8 cellular contexts compared by ENCODE assay signal in the genomic region with DNA sequence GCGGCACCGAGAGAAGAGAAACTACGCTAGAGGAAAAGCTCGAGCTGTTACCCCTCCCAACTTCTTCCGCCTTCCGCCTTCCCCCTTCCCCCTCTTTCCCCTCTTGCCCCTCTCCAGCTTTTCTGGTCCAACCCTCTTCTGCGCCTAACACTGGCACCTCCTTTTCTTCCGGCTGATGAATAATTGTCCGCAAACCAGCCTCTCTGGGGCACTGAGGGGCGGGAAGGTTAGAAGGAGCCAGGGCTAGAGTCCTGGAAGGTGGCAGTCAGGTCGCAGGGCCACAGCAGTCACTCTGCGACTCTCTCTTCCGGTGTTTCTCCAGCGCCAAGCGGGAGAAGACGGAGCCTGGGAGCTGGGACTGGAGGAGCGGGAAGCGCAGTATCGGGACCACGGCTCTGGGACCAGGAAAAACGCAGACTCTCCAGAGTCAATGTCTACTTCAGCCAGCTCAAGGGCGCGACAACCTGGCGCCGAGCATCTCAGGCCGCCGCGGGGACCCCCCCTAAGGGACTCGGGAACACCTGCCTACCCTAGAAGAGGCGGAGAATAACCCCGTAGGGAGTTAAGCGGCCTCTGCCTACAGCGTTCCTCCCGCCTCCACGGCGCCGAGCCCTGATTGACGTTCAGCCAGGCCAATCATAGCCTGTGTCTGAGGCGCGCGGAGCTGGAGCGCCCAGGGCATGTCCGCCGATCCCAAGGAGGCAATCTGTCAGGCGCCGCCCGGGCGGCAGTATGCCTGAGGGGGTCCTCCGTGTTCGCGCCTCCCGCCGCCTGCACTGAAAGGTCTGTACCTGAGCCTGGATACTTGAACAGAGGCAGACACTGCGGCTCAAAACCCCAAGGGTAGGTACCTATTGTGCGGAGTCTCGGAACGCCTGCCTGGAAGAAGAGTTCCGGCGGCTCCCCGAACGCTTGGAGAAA. TPM values are rescaled to one million over a fixed set of nuclear protein-coding genes. Genes with fewer than 3 reads are reported as not detected.
DNase-seq lines count a peak whose midpoint lies in the region; ATAC-seq and TF ChIP-seq lines count a peak whose summit lies in the region.

No MANE protein-coding gene starts in this region.

- CTCF ChIA-PET in BJ (lab: Yijun Ruan, JAX) = interaction anchor here (0.7 to 6.2 kb wide), 13 partner anchors 8 to 355 kb away, joined by 3 to 46 read pairs (median 6); partner anchors contain the start of genes HLA-DMA and TAP2

- no peaks in the 10 kb centered on the region for H3K27me3 ChIP-seq in BJ (ENCODE audit: control insufficient read depth, insufficient read depth, low read length)

- ATAC-seq in HG03457 (IDR thresholded peaks at IDR 0.05; ENCODE audit: unreplicated experiment) (peak; percentile 82), left lobe of liver (peak; percentile 99)

- TF ChIP-seq CTCF in BJ (IDR thresholded peaks at IDR 0.05; ENCODE audit: insufficient read depth, low read depth, low read length) (no peak), coronary artery (IDR thresholded peaks at IDR 0.05) (no peak)

- POLR2A ChIA-PET in BJ (lab: Charles Lee) = interaction anchor here (1.0 to 1.9 kb wide), 2 partner anchors 77 to 90 kb away, joined by 3 to 21 read pairs; no protein-coding TSS in a partner anchor

- no peaks in the 10 kb centered on the region for H3K36me3 ChIP-seq in BJ (ENCODE audit: control insufficient read depth, insufficient read depth, low read length)

- peak overlapping the region; percentile 82 for H3K4me3 ChIP-seq in BJ (ENCODE audit: low read depth, low read length)
- peak overlapping the region; percentile 79 for H3K4me3 ChIP-seq in coronary artery

- DNase-seq in BJ (ENCODE audit: low read depth) = peak; percentile 61
- DNase-seq in GM19240 (ENCODE audit: insufficient read length, low spot score) = peak; percentile 75
- peak; percentile 93 to 98 for DNase-seq in NCI-H524 (lab: John Stamatoyannopoulos, UW)
- DNase-seq in activated CD4-positive, alpha-beta T cell treated with anti-CD3 and anti-CD28 coated beads for 48 hours = peak; percentile 96
- peak; percentile 94 for DNase-seq in coronary artery (ENCODE audit: low spot score)
- DNase-seq in left lobe of liver (ENCODE audit: low spot score) = peak; percentile 98
- peak; percentile 96 to 97 for DNase-seq in stimulated activated CD4-positive, alpha-beta T cell treated with anti-CD3 and anti-CD28 coated beads, Interleukin-2, amount 100 ng/mL, for 24 hours

- H3K27ac ChIP-seq in coronary artery = peak overlapping the region; percentile 86 to 90

RNA-seq across cellular contexts. Expression of gene PSMB9, which starts 40.4 kb away (rescaled TPM):
- polyA plus RNA-seq in BJ (2011; rRNA removed) = 37.9 and 44.7 TPM in 2 replicates
- polyA minus RNA-seq in BJ (2011; rRNA and poly(A)+ RNA removed) = 12.2 and 18.1 TPM in 2 replicates
- total RNA-seq in left lobe of liver = 13.9 TPM

RNA-seq across cellular contexts. Expression of gene TAP1, which starts 40.8 kb away (rescaled TPM):
- 58.4 and 80.4 TPM in 2 replicates for polyA plus RNA-seq in BJ (2011; rRNA removed)
- 34.9 and 58.0 TPM in 2 replicates for polyA minus RNA-seq in BJ (2011; rRNA and poly(A)+ RNA removed)
- 10.6 TPM for total RNA-seq in left lobe of liver

RNA-seq across cellular contexts. Expression of gene HLA-DMB, which starts 46.5 kb away (rescaled TPM):
- polyA plus RNA-seq in BJ (2011; rRNA removed) = not detected in 2 replicates
- polyA minus RNA-seq in BJ (2011; rRNA and poly(A)+ RNA removed) = not detected in 2 replicates
- 2.6 TPM for total RNA-seq in left lobe of liver

RNA-seq across cellular contexts. Expression of gene PSMB8, which starts 50.5 kb away (rescaled TPM):
- polyA plus RNA-seq in BJ (2011; rRNA removed) = 56.7 and 79.6 TPM in 2 replicates
- polyA minus RNA-seq in BJ (2011; rRNA and poly(A)+ RNA removed) = 15.5 and 30.0 TPM in 2 replicates
- total RNA-seq in left lobe of liver = 41.1 TPM

RNA-seq across cellular contexts. Expression of gene TAP2, which starts 55.8 kb away (rescaled TPM):
- 18.0 and 25.4 TPM in 2 replicates for polyA plus RNA-seq in BJ (2011; rRNA removed)
- polyA minus RNA-seq in BJ (2011; rRNA and poly(A)+ RNA removed) = 22.4 and 24.2 TPM in 2 replicates
- total RNA-seq in left lobe of liver = 11.8 TPM

Comparison
In these comparisons a context has a peak if more than half of its experiments do, and no peak if none do; other contexts are left out.
1. Peak in every context shown above with its lines: DNase-seq, ATAC-seq, H3K4me3 ChIP-seq and H3K27ac ChIP-seq.